8 cellular contexts compared by ENCODE assay signal in the genomic region with DNA sequence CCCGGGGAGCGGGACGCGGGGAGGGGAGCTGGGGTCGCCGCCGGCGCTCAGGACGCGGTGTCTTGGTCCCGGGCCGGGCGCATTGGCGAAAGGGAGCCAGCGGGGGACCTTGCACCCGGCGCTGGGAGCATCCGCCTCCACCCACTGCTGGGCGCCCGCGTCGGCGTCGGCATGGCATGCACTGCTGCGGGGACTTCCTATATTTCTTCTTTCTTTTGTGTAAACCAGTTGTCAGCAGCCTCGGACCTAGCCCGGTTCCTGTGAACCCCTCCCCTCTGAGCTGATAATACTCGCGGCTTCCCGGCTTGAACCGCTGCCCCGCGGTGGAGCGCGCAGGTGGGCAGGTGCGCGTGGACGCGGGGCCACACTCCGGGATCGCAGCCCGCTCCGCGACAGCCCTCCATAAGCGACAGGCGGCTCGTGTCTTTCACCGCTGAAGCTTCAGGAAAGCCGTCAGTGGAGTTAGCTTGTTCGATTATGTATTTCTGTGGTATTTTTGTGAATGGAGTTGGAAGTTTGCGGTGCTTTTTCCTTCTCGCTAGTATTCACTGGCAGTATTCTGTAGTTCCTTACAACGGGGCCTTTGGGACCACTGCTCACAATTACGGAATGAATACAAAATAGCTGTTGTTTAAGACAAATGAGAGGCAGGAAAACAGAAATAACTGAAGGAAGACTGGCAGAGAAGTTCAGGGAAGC. TPM values are rescaled to one million over a fixed set of nuclear protein-coding genes. Genes with fewer than 3 reads are reported as not detected.
DNase-seq lines count a peak whose midpoint lies in the region; ATAC-seq and TF ChIP-seq lines count a peak whose summit lies in the region.

No MANE protein-coding gene starts in this region.

- H3K4me1 ChIP-seq in BLaER1 (peaks cover 9% of the 10 kb centered on the region), right atrium auricular region (peaks cover 0 to 18% of the 10 kb centered on the region in 2 donors), sigmoid colon (peaks cover 0 to 29% (median 18%) of the 10 kb centered on the region in 4 donors)

- no peak overlapping the region for H3K27ac ChIP-seq in BLaER1
- peak overlapping the region in 1 of 2 donors; percentile 32 for H3K27ac ChIP-seq in right atrium auricular region
- H3K27ac ChIP-seq in sigmoid colon, result peak overlapping the region; percentile 31 to 78 (median 66)

- H3K4me3 ChIP-seq in BLaER1 (peak overlapping the region; percentile 82), right atrium auricular region (peak overlapping the region; percentile 54 to 74), sigmoid colon (peak overlapping the region; percentile 36 to 85 (median 68))

- H3K9ac ChIP-seq in BLaER1, result peak overlapping the region; percentile 67

- no peak for TF ChIP-seq POLR2A in sigmoid colon (IDR thresholded peaks at IDR 0.05)

- peaks cover 32% of the 10 kb centered on the region for H3K4me1 Mint-ChIP-seq in activated naive CD8-positive, alpha-beta T cell (ENCODE audit: low read depth)

- DNase-seq in RKO (ENCODE audit: low spot score), result peak; percentile 44
- no peak for DNase-seq in right atrium auricular region (ENCODE audit: low spot score)
- peak; percentile 67 for DNase-seq in sigmoid colon
- no peak for DNase-seq in mesenteric fat pad (ENCODE audit: low spot score)

- peak overlapping the region; percentile 96 for H3K4me2 ChIP-seq in BLaER1

- no peaks in the 10 kb centered on the region for H3K36me3 Mint-ChIP-seq in activated naive CD8-positive, alpha-beta T cell

- H3K9me3 Mint-ChIP-seq in activated naive CD8-positive, alpha-beta T cell (ENCODE audit: low read depth), result no peaks in the 10 kb centered on the region

- H3K9me3 ChIP-seq in BLaER1 (no peaks in the 10 kb centered on the region), right atrium auricular region (no peaks in the 10 kb centered on the region), sigmoid colon (no peaks in the 10 kb centered on the region)

- peak overlapping the region; percentile 86 for H3K27ac Mint-ChIP-seq in activated naive CD8-positive, alpha-beta T cell

- H3K27me3 ChIP-seq in BLaER1 (peaks cover 55% of the 10 kb centered on the region), right atrium auricular region (no peaks in the 10 kb centered on the region), sigmoid colon (no peaks in the 10 kb centered on the region)

- 0 out of 2 replicates have a peak, but pooled peaks cover 8% of the 10 kb centered on the region for H4K20me1 ChIP-seq in BLaER1

- WGBS in sigmoid colon, 2 donors, result 1% methylated on average over 54 of the region's 54 CpGs

- TF ChIP-seq CTCF in right atrium auricular region (IDR thresholded peaks at IDR 0.05) (no peak), sigmoid colon (IDR thresholded peaks at IDR 0.05) (no peak)

- peak overlapping the region; percentile 90 for H3K4me3 Mint-ChIP-seq in activated naive CD8-positive, alpha-beta T cell

- ATAC-seq in GM19328 (IDR thresholded peaks at IDR 0.05; ENCODE audit: unreplicated experiment) (peak; percentile 33), HG03442 (IDR thresholded peaks at IDR 0.05; ENCODE audit: unreplicated experiment) (peak; percentile 19)

- TF ChIP-seq EP300 in sigmoid colon (IDR thresholded peaks at IDR 0.05), result no peak

- H3K27me3 Mint-ChIP-seq in activated naive CD8-positive, alpha-beta T cell, result peaks cover 18% of the 10 kb centered on the region

- intact Hi-C loops in sigmoid colon (cut with DNase I), result no loop called here

- no peaks in the 10 kb centered on the region for H3K36me3 ChIP-seq in BLaER1
- H3K36me3 ChIP-seq in right atrium auricular region, result no peaks in the 10 kb centered on the region
- H3K36me3 ChIP-seq in sigmoid colon, result no peaks in the 10 kb centered on the region

RNA-seq across cellular contexts. Expression of gene BMAL2, which starts 0.8 kb away (rescaled TPM):
- total RNA-seq in right atrium auricular region (1 to 10 TPM in 1 of 2 donors, under 1 TPM in 1; 0.56 to 1.6 TPM), sigmoid colon (1 to 10 TPM; 3.2 to 6.2 (median 3.9) TPM), mesenteric fat pad (3.2 TPM)
- polyA plus RNA-seq in sigmoid colon, result 1 to 10 TPM; 2.4 to 4.8 (median 4.4) TPM

Comparison
In these comparisons a context has a peak if more than half of its experiments do, and no peak if none do; other contexts are left out.
1. DNase-seq: peak in RKO (single experiment) and sigmoid colon (single experiment); none in right atrium auricular region (single experiment) and mesenteric fat pad (single experiment).
2. Peak in every context shown above with its lines, with median percentiles within 50 percentile points of each other: H3K4me3 ChIP-seq.